26 cellular contexts compared by ENCODE assay signal in genomic region chr7:3867847-3868246, GRCh38.
DNase-seq lines count a peak whose midpoint lies in the region; ATAC-seq and TF ChIP-seq lines count a peak whose summit lies in the region.
"Had no signal": no experiment of that assay in that cellular context is flagged by ENCODE, and none has a peak within 500 bp of the region (broad histone marks: within the 10 kb centered on the region; RNA-seq: fewer than 3 reads in every experiment).

No MANE protein-coding gene starts in this region.

- TF ChIP-seq CTCF in colonic mucosa (IDR thresholded peaks at IDR 0.05) (no peak), spleen (IDR thresholded peaks at IDR 0.05 in 8 of 11, conservative IDR thresholded peaks at IDR 0.05 in 3 of 11) (no peak)

- no peaks in the 10 kb centered on the region for H3K36me3 ChIP-seq in colonic mucosa
- H3K36me3 ChIP-seq in spleen, result no peaks in the 10 kb centered on the region
- H3K36me3 ChIP-seq: heart right ventricle had no signal

- WGBS in spleen, 5 donors, result 73 to 84% (median 76%) methylated on average over 5 of the region's 5 CpGs

- H3K9ac ChIP-seq in colonic mucosa (ENCODE audit: low read depth in 2 of 2, low read length in 2 of 2), result no peak overlapping the region

- H3K27me3 ChIP-seq in colonic mucosa (no peaks in the 10 kb centered on the region), spleen (replicated peaks in 1 of 7) (no peaks in the 10 kb centered on the region)
- H3K27me3 ChIP-seq: foreskin keratinocyte, heart right ventricle had no signal

- no peak for TF ChIP-seq POLR2A in spleen (IDR thresholded peaks at IDR 0.05)

- H3K4me3 ChIP-seq in colonic mucosa, result no peak overlapping the region
- no peak overlapping the region for H3K4me3 ChIP-seq in spleen
- H3K4me3 ChIP-seq: GM12878, GM23338, heart right ventricle had no signal

- H3K4me1 ChIP-seq in colonic mucosa (no peaks in the 10 kb centered on the region), spleen (peaks cover 0 to 7% (median 1%) of the 10 kb centered on the region in 6 donors)
- H3K4me1 ChIP-seq: foreskin keratinocyte, heart right ventricle had no signal

- intact Hi-C loops in colonic mucosa (cut with DNase I), result no loop called here
- intact Hi-C loops in spleen (cut with DNase I; ENCODE audit: low total_unique reads), result no loop called here

- DNase-seq in LHCN-M2 (ENCODE audit: low read depth) (peak; percentile 80), colonic mucosa (peak; percentile 31), iris pigment epithelial cell (ENCODE audit: low read depth) (peak; percentile 74), spleen (no peak)
- DNase-seq in stimulated activated CD8-positive, alpha-beta memory T cell treated with anti-CD3 and anti-CD28 coated beads, Interleukin-4, amount 100 ng/mL, for 48 hours, result no peak
- DNase-seq: activated CD4-positive, alpha-beta T cell treated with anti-CD3 and anti-CD28 coated beads for 48 hours; activated gamma-delta T cell; activated T-cell treated with anti-CD3 and anti-CD28 coated beads, Interleukin-2, amount 50 U/mL, for 24 hours; cerebellar nuclear complex; foreskin keratinocyte; heart right ventricle; HFFc6; left cardiac atrium; natural killer cell; NCI-H187; NCI-H526 treated with DMSO at 0.1 percent for 48 hours; SIG-M5; stimulated activated CD4-positive, alpha-beta T cell treated with anti-CD3 and anti-CD28 coated beads, Interleukin-2, amount 100 ng/mL, for 48 hours; SW 1271; T-helper 9 cell had no signal

- H3K9me3 ChIP-seq in colonic mucosa, result no peaks in the 10 kb centered on the region
- H3K9me3 ChIP-seq in spleen, result peaks cover 0 to 5% (median 0%) of the 10 kb centered on the region in 8 donors

- no peak for ATAC-seq in GM19324 (IDR thresholded peaks at IDR 0.05; ENCODE audit: low FRiP score, unreplicated experiment)
- ATAC-seq in HG02571 (IDR thresholded peaks at IDR 0.05; ENCODE audit: unreplicated experiment), result no peak
- ATAC-seq: foreskin keratinocyte, GM12878, GM23338, natural killer cell had no signal

- H3K27ac ChIP-seq in colonic mucosa (no peak overlapping the region), spleen (peak overlapping the region in 5 of 8 donors; percentile 13 to 66 (median 61))
- H3K27ac ChIP-seq: foreskin keratinocyte, HL-60, VCaP had no signal

Comparison
In these comparisons a context has a peak if more than half of its experiments do, and no peak if none do; other contexts are left out.
1. DNase-seq: peak in LHCN-M2 (single experiment), colonic mucosa (single experiment) and iris pigment epithelial cell (single experiment); none in spleen (single experiment) and stimulated activated CD8-positive, alpha-beta memory T cell treated with anti-CD3 and anti-CD28 coated beads, Interleukin-4, amount 100 ng/mL, for 48 hours (single experiment).